ENCODE assay signal across 1 cellular context in genomic region chr2:234969329-234970157, GRCh38.
A peak's percentile ranks its signal among the peaks of the same experiment; 100 is the strongest.
TF ChIP-seq lines count a peak whose summit lies in the region.

No MANE protein-coding gene starts in this region.

TF ChIP-seq in HepG2, 621 proteins besides CTCF, POLR2A, EP300 and RAD21 (continued from another document):
- no peak for TF ChIP-seq KAT7 (CRISPR knock-in tag; IDR thresholded peaks at IDR 0.05; ENCODE audit: borderline replicate concordance)
- no peak for TF ChIP-seq MAZ (IDR thresholded peaks at IDR 0.05; ENCODE audit: borderline replicate concordance, low read depth, low read length)
- TF ChIP-seq MAZ (CRISPR knock-in tag; IDR thresholded peaks at IDR 0.05; ENCODE audit: low read depth): no peak
- no peak for TF ChIP-seq CHD4 (IDR thresholded peaks at IDR 0.05; ENCODE audit: borderline replicate concordance, low read length)
- no peak for TF ChIP-seq ZNF607 (CRISPR knock-in tag; IDR thresholded peaks at IDR 0.05; ENCODE audit: borderline replicate concordance)
- TF ChIP-seq ZNF280B (CRISPR knock-in tag; IDR thresholded peaks at IDR 0.05; ENCODE audit: borderline replicate concordance): no peak
- no peak for TF ChIP-seq ZNF24 (IDR thresholded peaks at IDR 0.05)
- TF ChIP-seq ZNF670 (CRISPR knock-in tag; IDR thresholded peaks at IDR 0.05; ENCODE audit: borderline replicate concordance): no peak
- TF ChIP-seq RNF2 (conservative IDR thresholded peaks at IDR 0.05; ENCODE audit: low read depth): no peak
- no peak for TF ChIP-seq SP4 (CRISPR knock-in tag; IDR thresholded peaks at IDR 0.05)
- TF ChIP-seq ZNF768 (CRISPR knock-in tag; IDR thresholded peaks at IDR 0.05): no peak
- no peak for TF ChIP-seq TRIM24 (CRISPR knock-in tag; IDR thresholded peaks at IDR 0.05)
- TF ChIP-seq AGO1 (IDR thresholded peaks at IDR 0.05; ENCODE audit: low read depth, low read length, poor library complexity, severe bottlenecking): no peak
- TF ChIP-seq ZNF12 (CRISPR knock-in tag; IDR thresholded peaks at IDR 0.05): no peak
- TF ChIP-seq ZNF530 (CRISPR knock-in tag; IDR thresholded peaks at IDR 0.05; ENCODE audit: low read depth): no peak
- TF ChIP-seq POGZ (CRISPR knock-in tag; IDR thresholded peaks at IDR 0.05): no peak
- no peak for TF ChIP-seq PAWR (CRISPR knock-in tag; IDR thresholded peaks at IDR 0.05; ENCODE audit: borderline replicate concordance)
- no peak for TF ChIP-seq TARDBP (CRISPR knock-in tag; IDR thresholded peaks at IDR 0.05)
- TF ChIP-seq CBX1 (IDR thresholded peaks at IDR 0.05; ENCODE audit: low read depth): no peak
- no peak for TF ChIP-seq HIC2 (CRISPR knock-in tag; IDR thresholded peaks at IDR 0.05; ENCODE audit: low read depth)
- no peak for TF ChIP-seq JUNB (CRISPR knock-in tag; IDR thresholded peaks at IDR 0.05; ENCODE audit: borderline replicate concordance)
- 0 out of 2 replicates have a peak, but pooled peaks have one; percentile 59 for TF ChIP-seq ZBTB43 (CRISPR knock-in tag; conservative IDR thresholded peaks at IDR 0.05)
- TF ChIP-seq ZBTB2 (CRISPR knock-in tag; IDR thresholded peaks at IDR 0.05; ENCODE audit: low read depth): no peak
- no peak for TF ChIP-seq SATB2 (CRISPR knock-in tag; IDR thresholded peaks at IDR 0.05)
- peak; percentile 82; the same call in 1 of the 2 replicates for TF ChIP-seq NONO (IDR thresholded peaks at IDR 0.05)
- no peak for TF ChIP-seq NONO (CRISPR knock-in tag; conservative IDR thresholded peaks at IDR 0.05)
- no peak for TF ChIP-seq ZNF160 (CRISPR knock-in tag; IDR thresholded peaks at IDR 0.05)
- TF ChIP-seq RBAK (CRISPR knock-in tag; IDR thresholded peaks at IDR 0.05): no peak
- TF ChIP-seq ARHGAP35 (CRISPR knock-in tag; IDR thresholded peaks at IDR 0.05; ENCODE audit: borderline replicate concordance): 0 out of 2 replicates have a peak, but pooled peaks have one; percentile 45
- TF ChIP-seq RORA (CRISPR knock-in tag; IDR thresholded peaks at IDR 0.05): no peak
- no peak for TF ChIP-seq ATAD3A (CRISPR knock-in tag; IDR thresholded peaks at IDR 0.05)
- TF ChIP-seq DNMT1 (CRISPR knock-in tag; IDR thresholded peaks at IDR 0.05): no peak
- TF ChIP-seq SKIL (CRISPR knock-in tag; IDR thresholded peaks at IDR 0.05; ENCODE audit: borderline replicate concordance): peak; percentile 33; the same call in 1 of the 2 replicates
- TF ChIP-seq FOXJ3 (CRISPR knock-in tag; IDR thresholded peaks at IDR 0.05; ENCODE audit: borderline replicate concordance): no peak
- TF ChIP-seq ZNF263 (CRISPR knock-in tag; IDR thresholded peaks at IDR 0.05): no peak
- no peak for TF ChIP-seq SRY (CRISPR knock-in tag; IDR thresholded peaks at IDR 0.05)
- TF ChIP-seq HNRNPUL1 (IDR thresholded peaks at IDR 0.05; ENCODE audit: low read depth, low read length): no peak
- no peak for TF ChIP-seq CEBPG (CRISPR knock-in tag; IDR thresholded peaks at IDR 0.05)
- TF ChIP-seq TEAD3 (CRISPR knock-in tag; optimal IDR thresholded peaks at IDR 0.05; ENCODE audit: borderline replicate concordance): no peak
- no peak for TF ChIP-seq CSRNP2 (CRISPR knock-in tag; conservative IDR thresholded peaks at IDR 0.05; ENCODE audit: low read depth)
